ENCODE assay signal across 12 cellular contexts in the genomic region with DNA sequence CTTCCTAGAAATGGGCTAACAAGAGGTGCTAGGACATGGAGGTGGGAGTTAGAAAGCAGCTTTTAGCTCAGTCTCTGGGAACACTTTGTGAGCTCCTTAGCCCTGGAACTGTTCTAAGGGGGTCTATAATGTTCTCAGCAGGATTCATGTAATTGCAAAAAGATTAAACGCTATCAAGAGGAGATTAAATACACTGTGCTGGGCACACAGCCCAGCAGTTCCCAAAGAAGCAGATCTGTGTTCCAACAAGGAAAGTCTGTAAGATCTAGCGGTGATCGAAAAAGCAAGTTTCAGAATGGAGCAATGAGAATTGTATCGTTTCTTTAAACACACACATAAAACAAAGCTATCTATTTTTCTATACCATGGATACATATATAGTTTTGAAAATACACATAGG. TPM values are rescaled to one million over a fixed set of nuclear protein-coding genes. Genes with fewer than 3 reads are reported as not detected.
DNase-seq lines count a peak whose midpoint lies in the region; ATAC-seq and TF ChIP-seq lines count a peak whose summit lies in the region.
"Had no signal": no experiment of that assay in that cellular context is flagged by ENCODE, and none has a peak within 500 bp of the region (broad histone marks: within the 10 kb centered on the region; RNA-seq: fewer than 3 reads in every experiment).

No MANE protein-coding gene starts in this region.

- TF ChIP-seq POLR2A in tibial nerve (IDR thresholded peaks at IDR 0.05): no peak

- H3K27me3 Mint-ChIP-seq in T-helper 1 cell treated with Interleukin-12 subunit alpha and Interleukin-12 subunit beta and Interleukin-4 antibody, amounts not matched to agents 30 μg/mL and 1 μg/mL, for 36 hours (ENCODE audit: low read depth): no peaks in the 10 kb centered on the region
- H3K27me3 Mint-ChIP-seq in neural crest cell (ENCODE audit: low read depth): no peaks in the 10 kb centered on the region
- H3K27me3 Mint-ChIP-seq in activated CD8-positive, alpha-beta T cell treated with anti-CD3 and anti-CD28 coated beads for 36 hours: no peaks in the 10 kb centered on the region

- POLR2A ChIA-PET in activated CD8-positive, alpha-beta T cell treated with anti-CD3 and anti-CD28 coated beads for 36 hours (lab: Charles Lee): interaction anchor here (0.6 to 23.0 kb wide), 5 partner anchors 11 to 325 kb away, joined by 3 to 438 read pairs (median 3); partner anchors contain the start of genes ARID5A and STARD7

- H3K27ac Mint-ChIP-seq in T-helper 1 cell treated with Interleukin-12 subunit alpha and Interleukin-12 subunit beta and Interleukin-4 antibody, amounts not matched to agents 30 μg/mL and 1 μg/mL, for 36 hours: peak overlapping the region; percentile 45
- no peak overlapping the region for H3K27ac Mint-ChIP-seq in neural crest cell (ENCODE audit: unreplicated experiment)
- H3K27ac Mint-ChIP-seq in activated CD8-positive, alpha-beta T cell treated with anti-CD3 and anti-CD28 coated beads for 36 hours: no peak overlapping the region
- H3K27ac Mint-ChIP-seq: H9 had no signal

- no peak for TF ChIP-seq EP300 in tibial nerve (IDR thresholded peaks at IDR 0.05)

- no peaks in the 10 kb centered on the region for H3K27me3 ChIP-seq in tibial nerve

- DNase-seq in T-helper 1 cell: no peak
- no peak for DNase-seq in coronary artery (ENCODE audit: low spot score)
- no peak for DNase-seq in neural crest cell (ENCODE audit: low read depth, low spot score)
- no peak for DNase-seq in tibial nerve (ENCODE audit: low spot score in 2 of 2)
- DNase-seq in head of caudate nucleus: no peak
- DNase-seq in medulla oblongata (ENCODE audit: extremely low spot score): no peak
- DNase-seq in activated CD8-positive, alpha-beta T cell treated with anti-CD3 and anti-CD28 coated beads for 36 hours: no peak
- DNase-seq: activated CD4-positive, alpha-beta T cell treated with anti-CD3 and anti-CD28 coated beads for 48 hours; activated naive CD4-positive, alpha-beta T cell treated with anti-CD3 and anti-CD28 coated beads for 36 hours; H9; stimulated activated CD8-positive, alpha-beta memory T cell treated with anti-CD3 and anti-CD28 coated beads, Interleukin-4, amount 100 ng/mL, for 48 hours had no signal

- ATAC-seq in activated CD8-positive, alpha-beta T cell treated with anti-CD3 and anti-CD28 coated beads for 36 hours: no peak

- H3K27ac ChIP-seq in coronary artery (peak overlapping the region; percentile 94 to 96), tibial nerve (peak overlapping the region; percentile 82 to 94 (median 90))

- peaks cover 6 to 87% (median 53%) of the 10 kb centered on the region in 4 donors for H3K4me1 ChIP-seq in tibial nerve

- no peaks in the 10 kb centered on the region for H3K9me3 ChIP-seq in tibial nerve

- H3K36me3 Mint-ChIP-seq in T-helper 1 cell treated with Interleukin-12 subunit alpha and Interleukin-12 subunit beta and Interleukin-4 antibody, amounts not matched to agents 30 μg/mL and 1 μg/mL, for 36 hours (ENCODE audit: low read depth): peaks cover 10% of the 10 kb centered on the region
- no peaks in the 10 kb centered on the region for H3K36me3 Mint-ChIP-seq in neural crest cell (ENCODE audit: low read depth)
- H3K36me3 Mint-ChIP-seq in activated CD8-positive, alpha-beta T cell treated with anti-CD3 and anti-CD28 coated beads for 36 hours (ENCODE audit: low read depth): peaks cover 12% of the 10 kb centered on the region

- peak overlapping the region; percentile 35 for H3K4me3 ChIP-seq in coronary artery
- H3K4me3 ChIP-seq in tibial nerve: no peak overlapping the region

- TF ChIP-seq CTCF in coronary artery (IDR thresholded peaks at IDR 0.05): no peak
- no peak for TF ChIP-seq CTCF in neural crest cell (conservative IDR thresholded peaks at IDR 0.05)
- no peak for TF ChIP-seq CTCF in tibial nerve (IDR thresholded peaks at IDR 0.05)
- no peak for TF ChIP-seq CTCF in activated CD8-positive, alpha-beta T cell treated with anti-CD3 and anti-CD28 coated beads for 36 hours (IDR thresholded peaks at IDR 0.05)

- intact Hi-C loops in head of caudate nucleus (cut with DNase I): no loop called here
- intact Hi-C loops in activated CD8-positive, alpha-beta T cell treated with anti-CD3 and anti-CD28 coated beads for 36 hours (cut with micrococcal nuclease): loop anchor here (10.0 kb wide), 2 partner anchors 209 to 389 kb away; partner anchors contain the start of genes DUSP2 and ITPRIPL1

- H3K36me3 ChIP-seq in tibial nerve: no peaks in the 10 kb centered on the region

- H3K9me3 Mint-ChIP-seq in T-helper 1 cell treated with Interleukin-12 subunit alpha and Interleukin-12 subunit beta and Interleukin-4 antibody, amounts not matched to agents 30 μg/mL and 1 μg/mL, for 36 hours: no peaks in the 10 kb centered on the region
- no peaks in the 10 kb centered on the region for H3K9me3 Mint-ChIP-seq in neural crest cell
- H3K9me3 Mint-ChIP-seq in activated CD8-positive, alpha-beta T cell treated with anti-CD3 and anti-CD28 coated beads for 36 hours: no peaks in the 10 kb centered on the region
- H3K9me3 Mint-ChIP-seq: activated naive CD4-positive, alpha-beta T cell treated with anti-CD3 and anti-CD28 coated beads for 36 hours; H9 had no signal

- peaks cover 69% of the 10 kb centered on the region for H3K4me1 Mint-ChIP-seq in T-helper 1 cell treated with Interleukin-12 subunit alpha and Interleukin-12 subunit beta and Interleukin-4 antibody, amounts not matched to agents 30 μg/mL and 1 μg/mL, for 36 hours (ENCODE audit: low read depth)
- peaks cover 32% of the 10 kb centered on the region for H3K4me1 Mint-ChIP-seq in neural crest cell
- H3K4me1 Mint-ChIP-seq in activated CD8-positive, alpha-beta T cell treated with anti-CD3 and anti-CD28 coated beads for 36 hours (ENCODE audit: low read depth): peaks cover 59% of the 10 kb centered on the region

- WGBS in tibial nerve, 2 donors: 35 to 40% methylated on average over 4 of the region's 4 CpGs

- no peak overlapping the region for H3K4me3 Mint-ChIP-seq in T-helper 1 cell treated with Interleukin-12 subunit alpha and Interleukin-12 subunit beta and Interleukin-4 antibody, amounts not matched to agents 30 μg/mL and 1 μg/mL, for 36 hours
- H3K4me3 Mint-ChIP-seq in neural crest cell: peak overlapping the region; percentile 22
- no peak overlapping the region for H3K4me3 Mint-ChIP-seq in activated CD8-positive, alpha-beta T cell treated with anti-CD3 and anti-CD28 coated beads for 36 hours
- H3K4me3 Mint-ChIP-seq: activated naive CD4-positive, alpha-beta T cell treated with anti-CD3 and anti-CD28 coated beads for 36 hours; H9 had no signal

- CTCF ChIA-PET in activated CD8-positive, alpha-beta T cell treated with anti-CD3 and anti-CD28 coated beads for 36 hours (lab: Charles Lee): interaction anchor here (0.9 to 5.0 kb wide), 7 partner anchors 14 to 542 kb away, joined by 3 to 30 read pairs (median 4); no protein-coding TSS in a partner anchor

RNA-seq across cellular contexts. Expression of gene ARID5A, which starts 2.4 kb away (rescaled TPM):
- total RNA-seq in neural crest cell: 12.0 and 12.9 TPM in 2 replicates
- total RNA-seq in tibial nerve: 10 to 100 TPM; 23.8 to 56.4 (median 40.3) TPM
- 10 to 100 TPM; 61.5 to 64.3 TPM for total RNA-seq in activated CD8-positive, alpha-beta T cell treated with anti-CD3 and anti-CD28 coated beads for 36 hours

RNA-seq across cellular contexts. Expression of gene NEURL3, which starts 29.0 kb away (rescaled TPM):
- total RNA-seq in neural crest cell (0.21 TPM in 1 of 2 replicates, not detected in the other), tibial nerve (1 to 10 TPM in 1 of 4 donors, not detected in 3; 1.5 TPM)
- total RNA-seq in activated CD8-positive, alpha-beta T cell treated with anti-CD3 and anti-CD28 coated beads for 36 hours: under 1 TPM in 1 of 2 experiments, not detected in 1; 0.25 TPM
- total RNA-seq: H9 had no signal
